In the genomic region with DNA sequence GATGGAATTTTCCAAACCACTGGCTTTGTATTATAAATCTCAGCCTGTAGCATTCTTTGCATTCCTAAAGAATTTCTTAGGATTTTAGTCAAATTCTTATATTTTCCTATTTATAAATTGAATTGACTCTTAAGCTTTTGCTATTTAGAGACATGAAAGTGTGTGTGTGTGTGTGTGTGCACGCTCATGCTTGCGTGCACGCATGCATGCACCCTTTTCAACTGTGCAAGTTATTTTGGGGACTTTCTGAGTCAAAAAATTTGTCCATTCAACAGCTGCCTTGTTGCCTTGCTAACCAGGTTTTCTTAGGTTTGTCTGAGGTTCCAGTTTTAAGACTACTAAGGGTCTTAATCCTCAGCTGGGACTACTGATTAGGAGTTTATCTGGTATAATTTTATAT, we compare ENCODE assay signal across 1 cellular context.
TF ChIP-seq lines count a peak whose summit lies in the region.

No MANE protein-coding gene starts in this region.

TF ChIP-seq in GM12878, 131 proteins besides CTCF, POLR2A, EP300 and RAD21 (continued from another document and continues in another):
- TF ChIP-seq, protein P1, sequence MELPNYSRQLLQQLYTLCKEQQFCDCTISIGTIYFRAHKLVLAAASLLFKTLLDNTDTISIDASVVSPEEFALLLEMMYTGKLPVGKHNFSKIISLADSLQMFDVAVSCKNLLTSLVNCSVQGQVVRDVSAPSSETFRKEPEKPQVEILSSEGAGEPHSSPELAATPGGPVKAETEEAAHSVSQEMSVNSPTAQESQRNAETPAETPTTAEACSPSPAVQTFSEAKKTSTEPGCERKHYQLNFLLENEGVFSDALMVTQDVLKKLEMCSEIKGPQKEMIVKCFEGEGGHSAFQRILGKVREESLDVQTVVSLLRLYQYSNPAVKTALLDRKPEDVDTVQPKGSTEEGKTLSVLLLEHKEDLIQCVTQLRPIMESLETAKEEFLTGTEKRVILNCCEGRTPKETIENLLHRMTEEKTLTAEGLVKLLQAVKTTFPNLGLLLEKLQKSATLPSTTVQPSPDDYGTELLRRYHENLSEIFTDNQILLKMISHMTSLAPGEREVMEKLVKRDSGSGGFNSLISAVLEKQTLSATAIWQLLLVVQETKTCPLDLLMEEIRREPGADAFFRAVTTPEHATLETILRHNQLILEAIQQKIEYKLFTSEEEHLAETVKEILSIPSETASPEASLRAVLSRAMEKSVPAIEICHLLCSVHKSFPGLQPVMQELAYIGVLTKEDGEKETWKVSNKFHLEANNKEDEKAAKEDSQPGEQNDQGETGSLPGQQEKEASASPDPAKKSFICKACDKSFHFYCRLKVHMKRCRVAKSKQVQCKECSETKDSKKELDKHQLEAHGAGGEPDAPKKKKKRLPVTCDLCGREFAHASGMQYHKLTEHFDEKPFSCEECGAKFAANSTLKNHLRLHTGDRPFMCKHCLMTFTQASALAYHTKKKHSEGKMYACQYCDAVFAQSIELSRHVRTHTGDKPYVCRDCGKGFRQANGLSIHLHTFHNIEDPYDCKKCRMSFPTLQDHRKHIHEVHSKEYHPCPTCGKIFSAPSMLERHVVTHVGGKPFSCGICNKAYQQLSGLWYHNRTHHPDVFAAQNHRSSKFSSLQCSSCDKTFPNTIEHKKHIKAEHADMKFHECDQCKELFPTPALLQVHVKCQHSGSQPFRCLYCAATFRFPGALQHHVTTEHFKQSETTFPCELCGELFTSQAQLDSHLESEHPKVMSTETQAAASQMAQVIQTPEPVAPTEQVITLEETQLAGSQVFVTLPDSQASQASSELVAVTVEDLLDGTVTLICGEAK (IDR thresholded peaks at IDR 0.05; ENCODE audit: borderline replicate concordance) = no peak
- TF ChIP-seq YY1 (IDR thresholded peaks at IDR 0.05; ENCODE audit: low read depth, low read length) (peak; percentile 62), CHD4 (IDR thresholded peaks at IDR 0.05) (no peak), PKNOX1 (IDR thresholded peaks at IDR 0.05) (no peak), SREBF1 (IDR thresholded peaks at IDR 0.05; ENCODE audit: low read length) (no peak), HDAC6 (IDR thresholded peaks at IDR 0.05; ENCODE audit: unreplicated experiment) (no peak), KAT2A (conservative IDR thresholded peaks at IDR 0.05; ENCODE audit: control insufficient read depth, low read depth, low read length) (no peak), IRF5 (IDR thresholded peaks at IDR 0.05; ENCODE audit: borderline replicate concordance) (no peak), CHD2 (IDR thresholded peaks at IDR 0.05; ENCODE audit: borderline replicate concordance, low read depth, low read length) (peak; percentile 75; the same call in 1 of the 2 replicates), ATF3 (IDR thresholded peaks at IDR 0.05; ENCODE audit: borderline replicate concordance, extremely low read depth, low read depth, low read length) (no peak), SPI1 (IDR thresholded peaks at IDR 0.05; ENCODE audit: borderline replicate concordance, insufficient read depth, low read depth, low read length) (no peak), ZSCAN29 (IDR thresholded peaks at IDR 0.05) (no peak), PAX5 (IDR thresholded peaks at IDR 0.05; ENCODE audit: borderline replicate concordance, low read depth, low read length) (peak; percentile 98), SKIL (IDR thresholded peaks at IDR 0.05; ENCODE audit: low read depth, poor library complexity, severe bottlenecking) (peak; percentile 76), USF2 (IDR thresholded peaks at IDR 0.05; ENCODE audit: borderline replicate concordance, low read depth, low read length) (no peak), ZNF274 (IDR thresholded peaks at IDR 0.05; ENCODE audit: insufficient read depth, insufficient read length) (no peak), MLLT1 (IDR thresholded peaks at IDR 0.05) (no peak; the same call in 1 of the 2 replicates), CBX5 (IDR thresholded peaks at IDR 0.05; ENCODE audit: low read depth) (peak; percentile 86), MYB (IDR thresholded peaks at IDR 0.05; ENCODE audit: borderline replicate concordance, low read depth, low read length) (peak; percentile 93), SP1 (IDR thresholded peaks at IDR 0.05; ENCODE audit: low read depth, low read length) (peak; percentile 79), TARDBP (IDR thresholded peaks at IDR 0.05; ENCODE audit: borderline replicate concordance) (peak; percentile 44; the same call in 1 of the 2 replicates), SIN3A (IDR thresholded peaks at IDR 0.05; ENCODE audit: low read depth, low read length) (no peak), ZNF384 (IDR thresholded peaks at IDR 0.05; ENCODE audit: borderline replicate concordance, low read depth, low read length) (no peak), SUZ12 (IDR thresholded peaks at IDR 0.05; ENCODE audit: unreplicated experiment) (no peak), KLF5 (IDR thresholded peaks at IDR 0.05; ENCODE audit: partially characterized antibody) (peak; percentile 37), TCF12 (IDR thresholded peaks at IDR 0.05; ENCODE audit: low read depth, low read length) (peak; percentile 96), BRCA1 (IDR thresholded peaks at IDR 0.05; ENCODE audit: low read depth, low read length) (no peak), CBFB (IDR thresholded peaks at IDR 0.05; ENCODE audit: low read depth) (peak; percentile 41; the same call in 1 of the 2 replicates), FOXK2 (IDR thresholded peaks at IDR 0.05) (no peak), TCF7 (IDR thresholded peaks at IDR 0.05; ENCODE audit: borderline replicate concordance) (peak; percentile 90), ZZZ3 (IDR thresholded peaks at IDR 0.05; ENCODE audit: control insufficient read depth, insufficient read length, low read depth) (no peak)
- TF ChIP-seq, protein P2, sequence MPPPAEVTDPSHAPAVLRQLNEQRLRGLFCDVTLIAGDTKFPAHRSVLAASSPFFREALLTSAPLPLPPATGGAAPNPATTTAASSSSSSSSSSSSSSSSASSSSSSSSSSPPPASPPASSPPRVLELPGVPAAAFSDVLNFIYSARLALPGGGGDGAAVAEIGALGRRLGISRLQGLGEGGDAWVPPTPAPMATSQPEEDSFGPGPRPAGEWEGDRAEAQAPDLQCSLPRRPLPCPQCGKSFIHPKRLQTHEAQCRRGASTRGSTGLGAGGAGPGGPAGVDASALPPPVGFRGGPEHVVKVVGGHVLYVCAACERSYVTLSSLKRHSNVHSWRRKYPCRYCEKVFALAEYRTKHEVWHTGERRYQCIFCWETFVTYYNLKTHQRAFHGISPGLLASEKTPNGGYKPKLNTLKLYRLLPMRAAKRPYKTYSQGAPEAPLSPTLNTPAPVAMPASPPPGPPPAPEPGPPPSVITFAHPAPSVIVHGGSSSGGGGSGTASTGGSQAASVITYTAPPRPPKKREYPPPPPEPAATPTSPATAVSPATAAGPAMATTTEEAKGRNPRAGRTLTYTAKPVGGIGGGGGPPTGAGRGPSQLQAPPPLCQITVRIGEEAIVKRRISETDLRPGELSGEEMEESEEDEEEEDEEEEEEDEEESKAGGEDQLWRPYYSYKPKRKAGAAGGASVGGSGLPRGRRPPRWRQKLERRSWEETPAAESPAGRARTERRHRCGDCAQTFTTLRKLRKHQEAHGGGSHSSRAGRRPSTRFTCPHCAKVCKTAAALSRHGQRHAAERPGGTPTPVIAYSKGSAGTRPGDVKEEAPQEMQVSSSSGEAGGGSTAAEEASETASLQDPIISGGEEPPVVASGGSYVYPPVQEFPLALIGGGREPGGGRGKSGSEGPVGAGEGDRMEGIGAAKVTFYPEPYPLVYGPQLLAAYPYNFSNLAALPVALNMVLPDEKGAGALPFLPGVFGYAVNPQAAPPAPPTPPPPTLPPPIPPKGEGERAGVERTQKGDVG (CRISPR knock-in tag; IDR thresholded peaks at IDR 0.05) = no peak
- TF ChIP-seq, protein P3, sequence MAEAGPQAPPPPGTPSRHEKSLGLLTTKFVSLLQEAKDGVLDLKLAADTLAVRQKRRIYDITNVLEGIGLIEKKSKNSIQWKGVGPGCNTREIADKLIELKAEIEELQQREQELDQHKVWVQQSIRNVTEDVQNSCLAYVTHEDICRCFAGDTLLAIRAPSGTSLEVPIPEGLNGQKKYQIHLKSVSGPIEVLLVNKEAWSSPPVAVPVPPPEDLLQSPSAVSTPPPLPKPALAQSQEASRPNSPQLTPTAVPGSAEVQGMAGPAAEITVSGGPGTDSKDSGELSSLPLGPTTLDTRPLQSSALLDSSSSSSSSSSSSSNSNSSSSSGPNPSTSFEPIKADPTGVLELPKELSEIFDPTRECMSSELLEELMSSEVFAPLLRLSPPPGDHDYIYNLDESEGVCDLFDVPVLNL (IDR thresholded peaks at IDR 0.05; ENCODE audit: low read depth, low read length) = no peak
- TF ChIP-seq, protein P4, sequence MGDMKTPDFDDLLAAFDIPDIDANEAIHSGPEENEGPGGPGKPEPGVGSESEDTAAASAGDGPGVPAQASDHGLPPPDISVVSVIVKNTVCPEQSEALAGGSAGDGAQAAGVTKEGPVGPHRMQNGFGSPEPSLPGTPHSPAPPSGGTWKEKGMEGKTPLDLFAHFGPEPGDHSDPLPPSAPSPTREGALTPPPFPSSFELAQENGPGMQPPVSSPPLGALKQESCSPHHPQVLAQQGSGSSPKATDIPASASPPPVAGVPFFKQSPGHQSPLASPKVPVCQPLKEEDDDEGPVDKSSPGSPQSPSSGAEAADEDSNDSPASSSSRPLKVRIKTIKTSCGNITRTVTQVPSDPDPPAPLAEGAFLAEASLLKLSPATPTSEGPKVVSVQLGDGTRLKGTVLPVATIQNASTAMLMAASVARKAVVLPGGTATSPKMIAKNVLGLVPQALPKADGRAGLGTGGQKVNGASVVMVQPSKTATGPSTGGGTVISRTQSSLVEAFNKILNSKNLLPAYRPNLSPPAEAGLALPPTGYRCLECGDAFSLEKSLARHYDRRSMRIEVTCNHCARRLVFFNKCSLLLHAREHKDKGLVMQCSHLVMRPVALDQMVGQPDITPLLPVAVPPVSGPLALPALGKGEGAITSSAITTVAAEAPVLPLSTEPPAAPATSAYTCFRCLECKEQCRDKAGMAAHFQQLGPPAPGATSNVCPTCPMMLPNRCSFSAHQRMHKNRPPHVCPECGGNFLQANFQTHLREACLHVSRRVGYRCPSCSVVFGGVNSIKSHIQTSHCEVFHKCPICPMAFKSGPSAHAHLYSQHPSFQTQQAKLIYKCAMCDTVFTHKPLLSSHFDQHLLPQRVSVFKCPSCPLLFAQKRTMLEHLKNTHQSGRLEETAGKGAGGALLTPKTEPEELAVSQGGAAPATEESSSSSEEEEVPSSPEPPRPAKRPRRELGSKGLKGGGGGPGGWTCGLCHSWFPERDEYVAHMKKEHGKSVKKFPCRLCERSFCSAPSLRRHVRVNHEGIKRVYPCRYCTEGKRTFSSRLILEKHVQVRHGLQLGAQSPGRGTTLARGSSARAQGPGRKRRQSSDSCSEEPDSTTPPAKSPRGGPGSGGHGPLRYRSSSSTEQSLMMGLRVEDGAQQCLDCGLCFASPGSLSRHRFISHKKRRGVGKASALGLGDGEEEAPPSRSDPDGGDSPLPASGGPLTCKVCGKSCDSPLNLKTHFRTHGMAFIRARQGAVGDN (IDR thresholded peaks at IDR 0.05) = peak; percentile 82
